Comparison of ENCODE assay signal across 1 cellular context in genomic region chr17:44976198-44976597, GRCh38.
TF ChIP-seq lines count a peak whose summit lies in the region.

No MANE protein-coding gene starts in this region.

TF ChIP-seq in H1, 55 proteins besides CTCF, POLR2A, EP300 and RAD21 (continued from another document):
- no peak for TF ChIP-seq BCL11A (IDR thresholded peaks at IDR 0.05; ENCODE audit: low read depth in 2 of 2, low read length in 2 of 2)
